ENCODE assay signal across 1 cellular context in genomic region chr6:45533394-45533793, GRCh38.
TF ChIP-seq lines count a peak whose summit lies in the region.

No MANE protein-coding gene starts in this region.

TF ChIP-seq in K562, 482 proteins besides CTCF, POLR2A, EP300 and RAD21 (continued from another document):
- TF ChIP-seq ZSCAN32 (CRISPR knock-in tag; IDR thresholded peaks at IDR 0.05) = no peak
TF ChIP-seq in K562: peak in this region for 0.
